ENCODE assay signal across 13 cellular contexts in genomic region chr1:213622365-213623087, GRCh38.
DNase-seq lines count a peak whose midpoint lies in the region; ATAC-seq and TF ChIP-seq lines count a peak whose summit lies in the region.
"Had no signal": no experiment of that assay in that cellular context is flagged by ENCODE, and none has a peak within 500 bp of the region (broad histone marks: within the 10 kb centered on the region; RNA-seq: fewer than 3 reads in every experiment).

No MANE protein-coding gene starts in this region.

- in situ Hi-C loops in transverse colon (cut with MboI; ENCODE audit: low pct_ligation_motif_present in 1 of 4, low pct_unique_long_range_greater_than_20kb in 1 of 4, low sequenced_read_pairs in 3 of 4): no loop called here

- no peaks in the 10 kb centered on the region for H3K36me3 Mint-ChIP-seq in activated T-helper 2 cell treated with anti-CD3 and anti-CD28 coated beads, Interferon-gamma antibody, Interleukin-2, Interleukin-4, amounts not matched to agents 10 μg/mL and 5 μg/mL and 100 μg/mL, durations not matched to agents 14 hours and 24 hours and 36 hours (ENCODE audit: low read depth)

- no peak for TF ChIP-seq EP300 in transverse colon (IDR thresholded peaks at IDR 0.05; ENCODE audit: low read depth)

- no peak for TF ChIP-seq POLR2A in transverse colon (IDR thresholded peaks at IDR 0.05)
- TF ChIP-seq POLR2A in erythroblast (IDR thresholded peaks at IDR 0.05; ENCODE audit: low read length): no peak

- DNase-seq in GM12864 (ENCODE audit: low read depth): peak; percentile 26
- DNase-seq in activated T-helper 2 cell treated with anti-CD3 and anti-CD28 coated beads, Interferon-gamma antibody, Interleukin-2, Interleukin-4, amounts not matched to agents 10 μg/mL and 5 μg/mL and 100 μg/mL, durations not matched to agents 14 hours and 24 hours and 36 hours (ENCODE audit: low spot score): peak; percentile 11
- DNase-seq in caudate nucleus (lab: John Stamatoyannopoulos, UW): no peak
- DNase-seq in transverse colon: no peak
- no peak for DNase-seq in erythroblast (lab: John Stamatoyannopoulos, UW)
- no peak for DNase-seq in HCEC 1CT
- DNase-seq: CD4-positive, alpha-beta T cell; effector CD8-positive, alpha-beta T cell; SHP77 treated with DMSO at 0.1 percent for 48 hours; stimulated activated naive CD4-positive, alpha-beta T cell had no signal

- H3K4me3 ChIP-seq in GM12864 (ENCODE audit: low read depth, low read length): no peak overlapping the region
- no peak overlapping the region for H3K4me3 ChIP-seq in transverse colon

- peak; percentile 79 for ATAC-seq in GM19452 (IDR thresholded peaks at IDR 0.05; ENCODE audit: unreplicated experiment)
- peak; percentile 46 for ATAC-seq in HG03175 (IDR thresholded peaks at IDR 0.05; ENCODE audit: unreplicated experiment)

- intact Hi-C loops in activated T-helper 2 cell treated with anti-CD3 and anti-CD28 coated beads, Interferon-gamma antibody, Interleukin-2, Interleukin-4, amounts not matched to agents 10 μg/mL and 5 μg/mL and 100 μg/mL, durations not matched to agents 14 hours and 24 hours and 36 hours (cut with micrococcal nuclease): no loop called here
- intact Hi-C loops in transverse colon (cut with DNase I; ENCODE audit: low total_unique reads): no loop called here

- H3K4me3 Mint-ChIP-seq in activated T-helper 2 cell treated with anti-CD3 and anti-CD28 coated beads, Interferon-gamma antibody, Interleukin-2, Interleukin-4, amounts not matched to agents 10 μg/mL and 5 μg/mL and 100 μg/mL, durations not matched to agents 14 hours and 24 hours and 36 hours (ENCODE audit: low read depth): no peak overlapping the region
- H3K4me3 Mint-ChIP-seq: activated T-helper 1 cell treated with anti-CD3 and anti-CD28 coated beads, Interleukin-12 subunit alpha, Interleukin-12 subunit beta, Interleukin-2, Interleukin-4 antibody, amounts not matched to agents 30 ng/mL and 10 ng/mL and 1 ng/mL, durations not matched to agents 14 hours and 24 hours and 36 hours; CD4-positive, alpha-beta T cell had no signal

- H3K27me3 ChIP-seq in transverse colon: no peaks in the 10 kb centered on the region

- TF ChIP-seq CTCF in GM12864 (IDR thresholded peaks at IDR 0.05; ENCODE audit: low read depth, low read length, missing control alignments) (no peak), transverse colon (IDR thresholded peaks at IDR 0.05) (no peak)

- no peaks in the 10 kb centered on the region for H3K9me3 ChIP-seq in transverse colon

- peaks cover 40% of the 10 kb centered on the region for H3K27me3 Mint-ChIP-seq in activated T-helper 2 cell treated with anti-CD3 and anti-CD28 coated beads, Interferon-gamma antibody, Interleukin-2, Interleukin-4, amounts not matched to agents 10 μg/mL and 5 μg/mL and 100 μg/mL, durations not matched to agents 14 hours and 24 hours and 36 hours (ENCODE audit: low read depth)
- H3K27me3 Mint-ChIP-seq: CD4-positive, alpha-beta T cell had no signal

- no peak overlapping the region for H3K27ac Mint-ChIP-seq in activated T-helper 2 cell treated with anti-CD3 and anti-CD28 coated beads, Interferon-gamma antibody, Interleukin-2, Interleukin-4, amounts not matched to agents 10 μg/mL and 5 μg/mL and 100 μg/mL, durations not matched to agents 14 hours and 24 hours and 36 hours
- H3K27ac Mint-ChIP-seq: activated T-helper 1 cell treated with anti-CD3 and anti-CD28 coated beads, Interleukin-12 subunit alpha, Interleukin-12 subunit beta, Interleukin-2, Interleukin-4 antibody, amounts not matched to agents 30 ng/mL and 10 ng/mL and 1 ng/mL, durations not matched to agents 14 hours and 24 hours and 36 hours; CD4-positive, alpha-beta T cell had no signal

- 64 to 92% methylated on average over 8 to 19 of the region's 19 CpGs for WGBS in transverse colon (ENCODE audit: low coverage in 1 of 2), 2 donors

- H3K27ac ChIP-seq in caudate nucleus (ENCODE audit: low read depth, low read length) (no peak overlapping the region), transverse colon (no peak overlapping the region)

- H3K9me3 Mint-ChIP-seq in activated T-helper 2 cell treated with anti-CD3 and anti-CD28 coated beads, Interferon-gamma antibody, Interleukin-2, Interleukin-4, amounts not matched to agents 10 μg/mL and 5 μg/mL and 100 μg/mL, durations not matched to agents 14 hours and 24 hours and 36 hours: peaks cover 5% of the 10 kb centered on the region

- peaks cover 11% of the 10 kb centered on the region for H3K4me1 Mint-ChIP-seq in activated T-helper 2 cell treated with anti-CD3 and anti-CD28 coated beads, Interferon-gamma antibody, Interleukin-2, Interleukin-4, amounts not matched to agents 10 μg/mL and 5 μg/mL and 100 μg/mL, durations not matched to agents 14 hours and 24 hours and 36 hours (ENCODE audit: low read depth)

- H3K4me1 ChIP-seq in transverse colon: no peaks in the 10 kb centered on the region

- H3K36me3 ChIP-seq in transverse colon: no peaks in the 10 kb centered on the region

Comparison
In these comparisons a context has a peak if more than half of its experiments do, and no peak if none do; other contexts are left out.
1. DNase-seq: peak in GM12864 (single experiment) and activated T-helper 2 cell treated with anti-CD3 and anti-CD28 coated beads, Interferon-gamma antibody, Interleukin-2, Interleukin-4, amounts not matched to agents 10 μg/mL and 5 μg/mL and 100 μg/mL, durations not matched to agents 14 hours and 24 hours and 36 hours (single experiment); none in caudate nucleus (0 of 61), transverse colon (single experiment), erythroblast (0 of 2) and HCEC 1CT (single experiment).